ENCODE assay signal across 10 cellular contexts in the genomic region with DNA sequence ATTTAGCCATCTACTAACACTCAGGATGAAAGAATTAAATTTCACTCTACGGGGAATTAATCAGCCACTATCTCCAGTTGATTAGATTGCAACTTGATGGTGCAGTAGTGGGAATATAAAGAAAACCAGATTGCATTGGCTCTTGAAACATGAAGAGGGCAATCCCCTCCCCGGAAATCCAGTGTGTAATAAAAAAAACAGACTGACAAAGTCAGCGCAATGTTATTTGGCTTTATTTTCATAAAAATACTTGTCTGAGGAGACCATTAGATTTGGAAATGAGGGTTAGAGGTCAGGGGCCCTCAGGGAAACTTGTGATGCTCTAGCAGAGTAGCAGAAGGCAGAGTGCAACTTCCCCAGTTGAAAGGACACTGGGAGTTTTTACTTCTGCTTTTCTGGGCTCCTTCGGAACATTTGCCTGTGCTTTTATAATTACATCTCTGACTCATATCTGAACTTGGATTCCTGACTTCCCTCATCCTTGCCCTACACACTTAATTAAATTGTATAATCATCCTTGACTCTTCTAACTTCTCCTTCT.
DNase-seq lines count a peak whose midpoint lies in the region; TF ChIP-seq lines count a peak whose summit lies in the region.
"Had no signal": no experiment of that assay in that cellular context is flagged by ENCODE, and none has a peak within 500 bp of the region (broad histone marks: within the 10 kb centered on the region; RNA-seq: fewer than 3 reads in every experiment).

No MANE protein-coding gene starts in this region.

- no peak for TF ChIP-seq CTCF in nephron progenitor cell (IDR thresholded peaks at IDR 0.05)

- H3K27ac ChIP-seq in BLaER1 treated with 17β-estradiol and CSF1 and Interleukin-3, amounts not matched to agents 10 nM and 100 nM, result peak overlapping the region in 9 of 11 experiments; percentile 33 to 76 (median 63); a peak in 16 of 22 replicates

- H3K4me1 Mint-ChIP-seq in nephron progenitor cell, result peaks cover 19% of the 10 kb centered on the region

- H3K27me3 Mint-ChIP-seq in nephron progenitor cell (ENCODE audit: low read depth, poor library complexity), result no peaks in the 10 kb centered on the region

- no peaks in the 10 kb centered on the region for H3K27me3 ChIP-seq in BLaER1 treated with 17β-estradiol and CSF1 and Interleukin-3, amounts not matched to agents 10 nM and 100 nM
- no peaks in the 10 kb centered on the region for H3K27me3 ChIP-seq in H7 (ENCODE audit: control insufficient read depth, insufficient read depth, low read length)

- no peaks in the 10 kb centered on the region for H3K36me3 Mint-ChIP-seq in nephron progenitor cell (ENCODE audit: low read depth)
- H3K36me3 Mint-ChIP-seq: activated naive CD8-positive, alpha-beta T cell had no signal

- no peak overlapping the region for H3K4me3 Mint-ChIP-seq in nephron progenitor cell
- H3K4me3 Mint-ChIP-seq: activated naive CD8-positive, alpha-beta T cell had no signal

- no peaks in the 10 kb centered on the region for H4K20me1 ChIP-seq in BLaER1 treated with 17β-estradiol and CSF1 and Interleukin-3, amounts not matched to agents 10 nM and 100 nM

- H3K9me3 Mint-ChIP-seq in nephron progenitor cell, result peaks cover 16% of the 10 kb centered on the region

- no peak overlapping the region for H3K4me3 ChIP-seq in BLaER1 treated with 17β-estradiol and CSF1 and Interleukin-3, amounts not matched to agents 10 nM and 100 nM
- H3K4me3 ChIP-seq in H7 (ENCODE audit: insufficient read depth, low read depth, low read length), result no peak overlapping the region

- H3K9me3 ChIP-seq in BLaER1 treated with 17β-estradiol and CSF1 and Interleukin-3, amounts not matched to agents 10 nM and 100 nM (replicated peaks in 1 of 11), result peaks cover 20 to 32% (median 27%) of the 10 kb centered on the region in 11 experiments

- peak overlapping the region in 9 of 11 experiments; percentile 29 to 85 (median 65); a peak in 16 of 22 replicates for H3K4me2 ChIP-seq in BLaER1 treated with 17β-estradiol and CSF1 and Interleukin-3, amounts not matched to agents 10 nM and 100 nM

- peak overlapping the region; percentile 84 for H3K27ac Mint-ChIP-seq in nephron progenitor cell
- H3K27ac Mint-ChIP-seq: activated naive CD8-positive, alpha-beta T cell had no signal

- no peaks in the 10 kb centered on the region for H3K36me3 ChIP-seq in BLaER1 treated with 17β-estradiol and CSF1 and Interleukin-3, amounts not matched to agents 10 nM and 100 nM
- H3K36me3 ChIP-seq in H7 (replicated peaks; ENCODE audit: control insufficient read depth, insufficient read depth, low read length), result no peaks in the 10 kb centered on the region

- H3K9ac ChIP-seq in BLaER1 treated with 17β-estradiol and CSF1 and Interleukin-3, amounts not matched to agents 10 nM and 100 nM, result peak overlapping the region in 5 of 11 experiments; percentile 2 to 56 (median 51); a peak in 6 of 22 replicates

- peaks cover 11 to 25% (median 21%) of the 10 kb centered on the region in 10 experiments; a peak in 19 of 20 replicates for H3K4me1 ChIP-seq in BLaER1 treated with 17β-estradiol and CSF1 and Interleukin-3, amounts not matched to agents 10 nM and 100 nM

- DNase-seq in HT1080 (ENCODE audit: low read depth) (peak; percentile 39), dedifferentiated amniotic fluid mesenchymal stem cell (ENCODE audit: extremely low spot score) (peak; percentile 42), nephron progenitor cell (no peak), foreskin melanocyte (no peak), H7 (no peak), cerebellar cortex (ENCODE audit: low spot score) (no peak), NCI-H2107 treated with DMSO at 0.1 percent for 48 hours (lab: John Stamatoyannopoulos, UW; ENCODE audit: unreplicated experiment) (no peak)
- DNase-seq: NCI-H1694 treated with DMSO at 0.1 percent for 48 hours had no signal

Comparison
In these comparisons a context has a peak if more than half of its experiments do, and no peak if none do; other contexts are left out.
1. DNase-seq: peak in HT1080 (single experiment) and dedifferentiated amniotic fluid mesenchymal stem cell (single experiment); none in nephron progenitor cell (single experiment), foreskin melanocyte (single experiment), H7 (single experiment), cerebellar cortex (single experiment) and NCI-H2107 treated with DMSO at 0.1 percent for 48 hours (single experiment).